In genomic region chr15:44784918-44785274, GRCh38 we compare ENCODE assay signal across 8 cellular contexts. TPM values are rescaled to one million over a fixed set of nuclear protein-coding genes. Genes with fewer than 3 reads are reported as not detected.
DNase-seq lines count a peak whose midpoint lies in the region; FAIRE-seq and TF ChIP-seq lines count a peak whose summit lies in the region.
"Not testable (repeated sequence)": the region's sequence is repeated elsewhere in the genome, so short reads cannot be mapped to it uniquely, and the experiment has no call there.

No MANE protein-coding gene starts in this region.

- peaks cover 33% of the 10 kb centered on the region for H3K4me1 ChIP-seq in adipocyte (ENCODE audit: control insufficient read depth, insufficient read depth, low read length)
- not testable (repeated sequence) for H3K4me1 ChIP-seq in endothelial cell of umbilical vein (ENCODE audit: control insufficient read depth, extremely low read depth, insufficient read depth, low read length); mesenchymal stem cell (ENCODE audit: control insufficient read depth, insufficient read depth, low read depth, low read length); prostate gland (replicated peaks); tibial nerve

- H3K27me3 ChIP-seq in adipocyte (replicated peaks; ENCODE audit: control insufficient read depth, insufficient read depth, low read length); endothelial cell of umbilical vein (ENCODE audit: control insufficient read depth in 2 of 2, insufficient read depth in 2 of 2, low read length in 2 of 2); prostate gland (replicated peaks; ENCODE audit: insufficient read depth); tibial nerve: not testable (repeated sequence)
- peaks cover 0 to 12% of the 10 kb centered on the region in 2 experiments for H3K27me3 ChIP-seq in mesenchymal stem cell (ENCODE audit: control insufficient read depth in 1 of 2, insufficient read depth in 1 of 2, low read length in 2 of 2)

- not testable (repeated sequence) for H3K9me1 ChIP-seq in endothelial cell of umbilical vein (replicated peaks; ENCODE audit: control insufficient read depth, extremely low read depth, insufficient read depth, low read length)

- H3K4me3 ChIP-seq in WI38 (ENCODE audit: low read depth, low read length) (peak overlapping the region; percentile 69; the same call in 1 of the 2 replicates), adipocyte (ENCODE audit: low read length) (peak overlapping the region; percentile 89), mesenchymal stem cell (ENCODE audit: insufficient read depth in 1 of 2, low read depth in 1 of 2, low read length in 2 of 2) (peak overlapping the region in 1 of 2 experiments; percentile 87), prostate gland (peak overlapping the region; percentile 58 to 65), tibial nerve (peak overlapping the region in 3 of 4 donors; percentile 60 to 92 (median 74))
- H3K4me3 ChIP-seq in endothelial cell of umbilical vein (replicated peaks in 1 of 3; ENCODE audit: insufficient read depth in 1 of 3, low read depth in 1 of 3, low read length in 3 of 3) = not testable (repeated sequence)

- DNase-seq in adipocyte (ENCODE audit: low read depth); endothelial cell of umbilical vein (ENCODE audit: low read depth, low spot score); mesenchymal stem cell; prostate gland (ENCODE audit: low spot score); tibial nerve (ENCODE audit: low spot score in 2 of 2): not testable (repeated sequence)

- dilution Hi-C loops in endothelial cell of umbilical vein (cut with MboI; ENCODE audit: extremely low pct_ligation_motif_present, low sequenced_read_pairs) = not testable (repeated sequence)

- H4K20me1 ChIP-seq in endothelial cell of umbilical vein (replicated peaks; ENCODE audit: control insufficient read depth, extremely low read depth, insufficient read depth, low read length) = not testable (repeated sequence)

- peak overlapping the region in 1 of 2 experiments; percentile 44 for H2BK12ac ChIP-seq in mesenchymal stem cell (ENCODE audit: low read length in 2 of 2)

- H4K91ac ChIP-seq in mesenchymal stem cell (ENCODE audit: low read length) = not testable (repeated sequence)

- not testable (repeated sequence) for H2AFZ ChIP-seq in endothelial cell of umbilical vein (ENCODE audit: low read depth, low read length); mesenchymal stem cell (ENCODE audit: low read depth, low read length)

- H2BK15ac ChIP-seq in mesenchymal stem cell (ENCODE audit: low read depth, poor library complexity, severe bottlenecking) = not testable (repeated sequence)

- H3K79me2 ChIP-seq in endothelial cell of umbilical vein (ENCODE audit: control insufficient read depth, insufficient read depth, low read length) = not testable (repeated sequence)

- BruUV-seq in endothelial cell of umbilical vein (replicated peaks; lab: Mats Ljungman, UMichigan) = not testable (repeated sequence)

- not testable (repeated sequence) for H3K23ac ChIP-seq in mesenchymal stem cell (ENCODE audit: low read length in 2 of 2)

- H3K9me3 ChIP-seq in KOPT-K1 (ENCODE audit: insufficient read depth, low read length, poor library complexity, severe bottlenecking); adipocyte (ENCODE audit: control insufficient read depth, low read length); endothelial cell of umbilical vein (replicated peaks; ENCODE audit: control insufficient read depth, insufficient read depth, low read length); mesenchymal stem cell (ENCODE audit: control insufficient read depth, low read length); prostate gland; tibial nerve: not testable (repeated sequence)

- POLR2A ChIA-PET in endothelial cell of umbilical vein (lab: Charles Lee) = not testable (repeated sequence)

- not testable (repeated sequence) for H2BK120ac ChIP-seq in mesenchymal stem cell (ENCODE audit: low read depth, low read length)

- intact Hi-C loops in endothelial cell of umbilical vein (cut with micrococcal nuclease); prostate gland (cut with DNase I): not testable (repeated sequence)

- not testable (repeated sequence) for TF ChIP-seq EP300 in tibial nerve (IDR thresholded peaks at IDR 0.05)

- H3K9ac ChIP-seq in adipocyte (ENCODE audit: low read length) = peak overlapping the region; percentile 82
- H3K9ac ChIP-seq in endothelial cell of umbilical vein (replicated peaks; ENCODE audit: extremely low read depth, insufficient read depth, low read length) = not testable (repeated sequence)
- H3K9ac ChIP-seq in mesenchymal stem cell (ENCODE audit: low read length) = peak overlapping the region; percentile 97

- not testable (repeated sequence) for H2BK5ac ChIP-seq in mesenchymal stem cell (ENCODE audit: low read depth, low read length, poor library complexity, severe bottlenecking)

- not testable (repeated sequence) for H3K14ac ChIP-seq in mesenchymal stem cell (ENCODE audit: low read length in 2 of 2)

- TF ChIP-seq POLR2A in endothelial cell of umbilical vein (IDR thresholded peaks at IDR 0.05; ENCODE audit: low read depth, low read length); prostate gland (IDR thresholded peaks at IDR 0.05); tibial nerve (IDR thresholded peaks at IDR 0.05): not testable (repeated sequence)

- H3K36me3 ChIP-seq in KOPT-K1 (ENCODE audit: insufficient read depth, low read length); adipocyte (ENCODE audit: control insufficient read depth, insufficient read depth, low read length, severe bottlenecking); endothelial cell of umbilical vein (ENCODE audit: control insufficient read depth in 2 of 2, extremely low read depth in 1 of 2, insufficient read depth in 2 of 2, low read length in 2 of 2); mesenchymal stem cell (ENCODE audit: control insufficient read depth in 1 of 2, insufficient read depth in 2 of 2, low read depth in 1 of 2, low read length in 2 of 2); prostate gland; tibial nerve: not testable (repeated sequence)

- H3K18ac ChIP-seq in mesenchymal stem cell (ENCODE audit: low read depth in 1 of 2, low read length in 2 of 2) = not testable (repeated sequence)

- not testable (repeated sequence) for H4K8ac ChIP-seq in mesenchymal stem cell (ENCODE audit: low read length)

- WGBS in mesenchymal stem cell = 74% methylated on average over 4 of the region's 5 CpGs
- 34% methylated on average over 5 of the region's 5 CpGs for WGBS in prostate gland
- WGBS in tibial nerve, 2 donors = 61 to 66% methylated on average over 5 of the region's 5 CpGs

- H3K79me1 ChIP-seq in mesenchymal stem cell (replicated peaks; ENCODE audit: low read length, poor library complexity, severe bottlenecking) = not testable (repeated sequence)

- H3K27ac ChIP-seq in C4-2B; endothelial cell of umbilical vein (ENCODE audit: insufficient read depth, low read depth, low read length); mesenchymal stem cell (ENCODE audit: low read length, poor library complexity, severe bottlenecking): not testable (repeated sequence)
- H3K27ac ChIP-seq in KOPT-K1 (ENCODE audit: low read depth, low read length, poor library complexity, severe bottlenecking) (peak overlapping the region; percentile 66), prostate gland (peak overlapping the region; percentile 87 to 90), tibial nerve (peak overlapping the region in 3 of 4 donors; percentile 85 to 88 (median 87))

- not testable (repeated sequence) for FAIRE-seq in endothelial cell of umbilical vein (lab: Jason Lieb, UNC)

- CTCF ChIA-PET in endothelial cell of umbilical vein (lab: Charles Lee) = not testable (repeated sequence)

- peak overlapping the region; percentile 57 for H2AK5ac ChIP-seq in mesenchymal stem cell (ENCODE audit: low read length, severe bottlenecking)

- TF ChIP-seq CTCF in C4-2B (conservative IDR thresholded peaks at IDR 0.05) = peak; percentile 29
- TF ChIP-seq CTCF in WI38 (IDR thresholded peaks at IDR 0.05; ENCODE audit: low read depth, low read length); endothelial cell of umbilical vein (IDR thresholded peaks at IDR 0.05; ENCODE audit: extremely low read depth in 1 of 2, insufficient read depth in 1 of 2, low read depth in 1 of 2, low read length in 2 of 2); prostate gland (IDR thresholded peaks at IDR 0.05); tibial nerve (IDR thresholded peaks at IDR 0.05): not testable (repeated sequence)

- H3K4me2 ChIP-seq in endothelial cell of umbilical vein (ENCODE audit: insufficient read depth, low read length) = peak overlapping the region; percentile 83
- not testable (repeated sequence) for H3K4me2 ChIP-seq in mesenchymal stem cell (ENCODE audit: low read length, poor library complexity, severe bottlenecking)

- H3K4ac ChIP-seq in mesenchymal stem cell (ENCODE audit: low read depth in 1 of 2, low read length in 2 of 2) = not testable (repeated sequence)

RNA-seq across cellular contexts. Expression of gene TRIM69, which starts 48.6 kb away (rescaled TPM):
- total RNA-seq in endothelial cell of umbilical vein = 10.5 and 13.0 TPM in 2 replicates
- polyA plus RNA-seq in endothelial cell of umbilical vein = 4.3 and 4.8 TPM in 2 replicates
- polyA plus RNA-seq in endothelial cell of umbilical vein (2011; cell fraction: cytosol; rRNA removed) = 5.9 and 6.6 TPM in 2 replicates
- 2.7 and 3.7 TPM in 2 replicates for polyA plus RNA-seq in endothelial cell of umbilical vein (2011; cell fraction: nucleus; rRNA removed)
- 7.3 and 8.4 TPM in 2 replicates for polyA plus RNA-seq in endothelial cell of umbilical vein (2012)
- polyA minus RNA-seq in endothelial cell of umbilical vein = 13.0 and 13.3 TPM in 2 replicates
- 4.7 TPM for polyA minus RNA-seq in endothelial cell of umbilical vein (2011; cell fraction: cytosol; rRNA and poly(A)+ RNA removed)
- polyA minus RNA-seq in endothelial cell of umbilical vein (2011; cell fraction: nucleus; rRNA and poly(A)+ RNA removed) = 3.3 and 4.6 TPM in 2 replicates
- 7.6 TPM for polyA plus RNA-seq in mesenchymal stem cell (2013, experiment 1 of 2)
- polyA plus RNA-seq in mesenchymal stem cell (2013, experiment 2 of 2) = 7.0 TPM
- total RNA-seq in prostate gland = 10 to 100 TPM in 1 of 2 donors, 1 to 10 TPM in 1; 7.6 to 12.0 TPM
- total RNA-seq in tibial nerve = 10 to 100 TPM; 11.7 to 27.1 (median 19.3) TPM
